1 cellular context compared by ENCODE assay signal in genomic region chr1:15851251-15852035, GRCh38.
TF ChIP-seq lines count a peak whose summit lies in the region.

No MANE protein-coding gene starts in this region.

TF ChIP-seq in K562, 482 proteins besides CTCF, POLR2A, EP300 and RAD21 (continued from another document):
- TF ChIP-seq, protein P1, sequence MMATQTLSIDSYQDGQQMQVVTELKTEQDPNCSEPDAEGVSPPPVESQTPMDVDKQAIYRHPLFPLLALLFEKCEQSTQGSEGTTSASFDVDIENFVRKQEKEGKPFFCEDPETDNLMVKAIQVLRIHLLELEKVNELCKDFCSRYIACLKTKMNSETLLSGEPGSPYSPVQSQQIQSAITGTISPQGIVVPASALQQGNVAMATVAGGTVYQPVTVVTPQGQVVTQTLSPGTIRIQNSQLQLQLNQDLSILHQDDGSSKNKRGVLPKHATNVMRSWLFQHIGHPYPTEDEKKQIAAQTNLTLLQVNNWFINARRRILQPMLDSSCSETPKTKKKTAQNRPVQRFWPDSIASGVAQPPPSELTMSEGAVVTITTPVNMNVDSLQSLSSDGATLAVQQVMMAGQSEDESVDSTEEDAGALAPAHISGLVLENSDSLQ (IDR thresholded peaks at IDR 0.05) = no peak
- no peak for TF ChIP-seq MAFK (IDR thresholded peaks at IDR 0.05; ENCODE audit: low read length)
- 0 out of 2 replicates have a peak, but pooled peaks have one; percentile 25 for TF ChIP-seq MBD1 (CRISPR knock-in tag; IDR thresholded peaks at IDR 0.05)
- peak; percentile 32 for TF ChIP-seq ASH1L (IDR thresholded peaks at IDR 0.05; ENCODE audit: borderline replicate concordance, low read depth, partially characterized antibody)
- TF ChIP-seq SMC3 (conservative IDR thresholded peaks at IDR 0.05; ENCODE audit: insufficient read depth, low read depth, low read length) = no peak
- TF ChIP-seq ZNF280A (IDR thresholded peaks at IDR 0.05; ENCODE audit: low read depth, partially characterized antibody) = no peak
- no peak for TF ChIP-seq TARDBP (IDR thresholded peaks at IDR 0.05)
- TF ChIP-seq SMARCC2 (IDR thresholded peaks at IDR 0.05; ENCODE audit: low read depth) = no peak; the same call in 1 of the 2 replicates
- TF ChIP-seq NFE2L1 (tag; IDR thresholded peaks at IDR 0.05; ENCODE audit: borderline replicate concordance, low read depth) = no peak
- TF ChIP-seq MCM3 (IDR thresholded peaks at IDR 0.05) = no peak
- peak; percentile 40; the same call in 1 of the 2 replicates for TF ChIP-seq SOX6 (IDR thresholded peaks at IDR 0.05)
- TF ChIP-seq NFATC3 (IDR thresholded peaks at IDR 0.05) = peak; percentile 51; the same call in 1 of the 2 replicates
- no peak for TF ChIP-seq TSC22D4 (tag; IDR thresholded peaks at IDR 0.05)
- no peak for TF ChIP-seq SETDB1 (IDR thresholded peaks at IDR 0.05; ENCODE audit: low read length)
- TF ChIP-seq MEF2A (IDR thresholded peaks at IDR 0.05; ENCODE audit: control insufficient read depth, low read depth, low read length) = no peak
- no peak for TF ChIP-seq ZNF77 (CRISPR knock-in tag; IDR thresholded peaks at IDR 0.05)
- no peak for TF ChIP-seq KAT7 (CRISPR knock-in tag; IDR thresholded peaks at IDR 0.05; ENCODE audit: borderline replicate concordance)
- TF ChIP-seq U2AF1 (optimal IDR thresholded peaks at IDR 0.05; ENCODE audit: low read depth, low read length) = no peak
- TF ChIP-seq MAZ (CRISPR knock-in tag; conservative IDR thresholded peaks at IDR 0.05 in 1 of 2, IDR thresholded peaks at IDR 0.05 in 1 of 2) = no peak
- TF ChIP-seq DACH1 (IDR thresholded peaks at IDR 0.05; ENCODE audit: partially characterized antibody) = no peak
- TF ChIP-seq ZNF184 (CRISPR knock-in tag; IDR thresholded peaks at IDR 0.05) = no peak
- no peak for TF ChIP-seq RBM17 (IDR thresholded peaks at IDR 0.05; ENCODE audit: borderline replicate concordance, low read depth, low read length)
- TF ChIP-seq ELF1 (tag; IDR thresholded peaks at IDR 0.05) = no peak
- TF ChIP-seq ATF7 (IDR thresholded peaks at IDR 0.05) = no peak
- TF ChIP-seq NFYB (IDR thresholded peaks at IDR 0.05; ENCODE audit: extremely low read depth, insufficient read length) = no peak
- TF ChIP-seq SMAD4 (CRISPR knock-in tag; conservative IDR thresholded peaks at IDR 0.05) = no peak
- TF ChIP-seq CBX5 (IDR thresholded peaks at IDR 0.05; ENCODE audit: borderline replicate concordance, low read depth) = no peak
- peak; percentile 55 for TF ChIP-seq BCOR (IDR thresholded peaks at IDR 0.05)
- no peak for TF ChIP-seq ZNF75A (CRISPR knock-in tag; IDR thresholded peaks at IDR 0.05)
- no peak for TF ChIP-seq YY1 (IDR thresholded peaks at IDR 0.05; ENCODE audit: borderline replicate concordance in 1 of 3, control insufficient read depth in 1 of 3, extremely low read depth in 1 of 3, insufficient read depth in 3 of 3, insufficient read length in 1 of 3, insufficient replicate concordance in 2 of 3, low read depth in 1 of 3, low read length in 2 of 3)
- no peak for TF ChIP-seq SIX5 (IDR thresholded peaks at IDR 0.05; ENCODE audit: borderline replicate concordance in 1 of 2, insufficient read depth in 1 of 2, low read depth in 1 of 2, low read length in 2 of 2)
- TF ChIP-seq TOE1 (IDR thresholded peaks at IDR 0.05; ENCODE audit: borderline replicate concordance) = 0 out of 2 replicates have a peak, but pooled peaks have one; percentile 27
- no peak for TF ChIP-seq TOE1 (CRISPR knock-in tag; IDR thresholded peaks at IDR 0.05; ENCODE audit: borderline replicate concordance, low read depth)
- TF ChIP-seq, protein P2, sequence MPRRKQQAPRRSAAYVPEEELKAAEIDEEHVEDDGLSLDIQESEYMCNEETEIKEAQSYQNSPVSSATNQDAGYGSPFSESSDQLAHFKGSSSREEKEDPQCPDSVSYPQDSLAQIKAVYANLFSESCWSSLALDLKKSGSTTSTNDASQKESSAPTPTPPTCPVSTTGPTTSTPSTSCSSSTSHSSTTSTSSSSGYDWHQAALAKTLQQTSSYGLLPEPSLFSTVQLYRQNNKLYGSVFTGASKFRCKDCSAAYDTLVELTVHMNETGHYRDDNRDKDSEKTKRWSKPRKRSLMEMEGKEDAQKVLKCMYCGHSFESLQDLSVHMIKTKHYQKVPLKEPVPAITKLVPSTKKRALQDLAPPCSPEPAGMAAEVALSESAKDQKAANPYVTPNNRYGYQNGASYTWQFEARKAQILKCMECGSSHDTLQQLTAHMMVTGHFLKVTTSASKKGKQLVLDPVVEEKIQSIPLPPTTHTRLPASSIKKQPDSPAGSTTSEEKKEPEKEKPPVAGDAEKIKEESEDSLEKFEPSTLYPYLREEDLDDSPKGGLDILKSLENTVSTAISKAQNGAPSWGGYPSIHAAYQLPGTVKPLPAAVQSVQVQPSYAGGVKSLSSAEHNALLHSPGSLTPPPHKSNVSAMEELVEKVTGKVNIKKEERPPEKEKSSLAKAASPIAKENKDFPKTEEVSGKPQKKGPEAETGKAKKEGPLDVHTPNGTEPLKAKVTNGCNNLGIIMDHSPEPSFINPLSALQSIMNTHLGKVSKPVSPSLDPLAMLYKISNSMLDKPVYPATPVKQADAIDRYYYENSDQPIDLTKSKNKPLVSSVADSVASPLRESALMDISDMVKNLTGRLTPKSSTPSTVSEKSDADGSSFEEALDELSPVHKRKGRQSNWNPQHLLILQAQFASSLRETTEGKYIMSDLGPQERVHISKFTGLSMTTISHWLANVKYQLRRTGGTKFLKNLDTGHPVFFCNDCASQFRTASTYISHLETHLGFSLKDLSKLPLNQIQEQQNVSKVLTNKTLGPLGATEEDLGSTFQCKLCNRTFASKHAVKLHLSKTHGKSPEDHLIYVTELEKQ (CRISPR knock-in tag; IDR thresholded peaks at IDR 0.05) = no peak
- no peak for TF ChIP-seq ARID1B (IDR thresholded peaks at IDR 0.05)
- TF ChIP-seq, protein P3, sequence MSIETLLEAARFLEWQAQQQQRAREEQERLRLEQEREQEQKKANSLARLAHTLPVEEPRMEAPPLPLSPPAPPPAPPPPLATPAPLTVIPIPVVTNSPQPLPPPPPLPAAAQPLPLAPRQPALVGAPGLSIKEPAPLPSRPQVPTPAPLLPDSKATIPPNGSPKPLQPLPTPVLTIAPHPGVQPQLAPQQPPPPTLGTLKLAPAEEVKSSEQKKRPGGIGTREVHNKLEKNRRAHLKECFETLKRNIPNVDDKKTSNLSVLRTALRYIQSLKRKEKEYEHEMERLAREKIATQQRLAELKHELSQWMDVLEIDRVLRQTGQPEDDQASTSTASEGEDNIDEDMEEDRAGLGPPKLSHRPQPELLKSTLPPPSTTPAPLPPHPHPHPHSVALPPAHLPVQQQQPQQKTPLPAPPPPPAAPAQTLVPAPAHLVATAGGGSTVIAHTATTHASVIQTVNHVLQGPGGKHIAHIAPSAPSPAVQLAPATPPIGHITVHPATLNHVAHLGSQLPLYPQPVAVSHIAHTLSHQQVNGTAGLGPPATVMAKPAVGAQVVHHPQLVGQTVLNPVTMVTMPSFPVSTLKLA (conservative IDR thresholded peaks at IDR 0.05) = no peak
- no peak for TF ChIP-seq IRF1 (CRISPR knock-in tag; IDR thresholded peaks at IDR 0.05; ENCODE audit: borderline replicate concordance)
